In genomic region chr5:58871648-58872242, GRCh38 we compare ENCODE assay signal across 9 cellular contexts.
DNase-seq lines count a peak whose midpoint lies in the region; ATAC-seq and TF ChIP-seq lines count a peak whose summit lies in the region.
"Had no signal": no experiment of that assay in that cellular context is flagged by ENCODE, and none has a peak within 500 bp of the region (broad histone marks: within the 10 kb centered on the region; RNA-seq: fewer than 3 reads in every experiment).

No MANE protein-coding gene starts in this region.

- no peak overlapping the region for H3K27ac ChIP-seq in spleen
- H3K27ac ChIP-seq: SK-N-MC had no signal

- H3K9me3 ChIP-seq in spleen, result no peaks in the 10 kb centered on the region

- no peaks in the 10 kb centered on the region for H3K4me1 ChIP-seq in spleen

- no peak overlapping the region for H3K4me3 Mint-ChIP-seq in CD14-positive monocyte

- H3K36me3 Mint-ChIP-seq in CD14-positive monocyte, result no peaks in the 10 kb centered on the region

- no peak for DNase-seq in CD14-positive monocyte (ENCODE audit: low spot score)
- DNase-seq in T follicular helper cell (ENCODE audit: low read depth), result peak; percentile 4
- DNase-seq in fibroblast of pulmonary artery (ENCODE audit: low read depth), result peak; percentile 68
- DNase-seq in spleen, result no peak
- DNase-seq in hepatic stellate cell (ENCODE audit: low spot score), result no peak
- DNase-seq in amygdala (lab: John Stamatoyannopoulos, UW), result no peak

- ATAC-seq in HG03442 (IDR thresholded peaks at IDR 0.05; ENCODE audit: unreplicated experiment), result peak; percentile 61

- H3K27ac Mint-ChIP-seq in CD14-positive monocyte, result no peak overlapping the region

- peaks cover 0 to 8% (median 0%) of the 10 kb centered on the region in 7 donors for H3K27me3 ChIP-seq in spleen (replicated peaks in 1 of 7)

- intact Hi-C loops in CD14-positive monocyte (cut with micrococcal nuclease) (no loop called here), spleen (cut with DNase I; ENCODE audit: low total_unique reads) (no loop called here)

- peaks cover 3% of the 10 kb centered on the region for H3K4me1 Mint-ChIP-seq in CD14-positive monocyte

- TF ChIP-seq CTCF in CD14-positive monocyte (IDR thresholded peaks at IDR 0.05), result peak; percentile 89
- TF ChIP-seq CTCF in GM12874 (IDR thresholded peaks at IDR 0.05; ENCODE audit: insufficient read depth, low read depth, low read length), result peak; percentile 27; the same call in 1 of the 2 replicates
- TF ChIP-seq CTCF in fibroblast of pulmonary artery (IDR thresholded peaks at IDR 0.05; ENCODE audit: low read length, missing control alignments), result peak; percentile 69
- peak in 10 of 11 experiments; percentile 24 to 71 (median 58) for TF ChIP-seq CTCF in spleen (IDR thresholded peaks at IDR 0.05 in 8 of 11, conservative IDR thresholded peaks at IDR 0.05 in 3 of 11)

- no peaks in the 10 kb centered on the region for H3K36me3 ChIP-seq in spleen

- H3K27me3 Mint-ChIP-seq in CD14-positive monocyte (ENCODE audit: low read depth in 3 of 3), result peaks cover 0 to 5% (median 0%) of the 10 kb centered on the region in 3 donors

- TF ChIP-seq POLR2A in spleen (IDR thresholded peaks at IDR 0.05), result no peak

- H3K9me3 Mint-ChIP-seq in CD14-positive monocyte, result no peaks in the 10 kb centered on the region

- 54 to 59% (median 59%) methylated on average over 3 of the region's 3 CpGs for WGBS in spleen, 5 donors

- H3K4me3 ChIP-seq in fibroblast of pulmonary artery (replicated peaks; ENCODE audit: low read depth, low read length) (no peak overlapping the region), spleen (no peak overlapping the region)
- H3K4me3 ChIP-seq: SK-N-MC had no signal

Comparison
In these comparisons a context has a peak if more than half of its experiments do, and no peak if none do; other contexts are left out.
1. DNase-seq: peak in T follicular helper cell (single experiment) and fibroblast of pulmonary artery (single experiment); none in CD14-positive monocyte (single experiment), spleen (single experiment), hepatic stellate cell (single experiment) and amygdala (0 of 56).
2. CTCF ChIP-seq: peak in every context shown above with its lines; median percentile 89 in CD14-positive monocyte; 69 in fibroblast of pulmonary artery; 58 in spleen; 27 in GM12874.